1 cellular context compared by ENCODE assay signal in the genomic region with DNA sequence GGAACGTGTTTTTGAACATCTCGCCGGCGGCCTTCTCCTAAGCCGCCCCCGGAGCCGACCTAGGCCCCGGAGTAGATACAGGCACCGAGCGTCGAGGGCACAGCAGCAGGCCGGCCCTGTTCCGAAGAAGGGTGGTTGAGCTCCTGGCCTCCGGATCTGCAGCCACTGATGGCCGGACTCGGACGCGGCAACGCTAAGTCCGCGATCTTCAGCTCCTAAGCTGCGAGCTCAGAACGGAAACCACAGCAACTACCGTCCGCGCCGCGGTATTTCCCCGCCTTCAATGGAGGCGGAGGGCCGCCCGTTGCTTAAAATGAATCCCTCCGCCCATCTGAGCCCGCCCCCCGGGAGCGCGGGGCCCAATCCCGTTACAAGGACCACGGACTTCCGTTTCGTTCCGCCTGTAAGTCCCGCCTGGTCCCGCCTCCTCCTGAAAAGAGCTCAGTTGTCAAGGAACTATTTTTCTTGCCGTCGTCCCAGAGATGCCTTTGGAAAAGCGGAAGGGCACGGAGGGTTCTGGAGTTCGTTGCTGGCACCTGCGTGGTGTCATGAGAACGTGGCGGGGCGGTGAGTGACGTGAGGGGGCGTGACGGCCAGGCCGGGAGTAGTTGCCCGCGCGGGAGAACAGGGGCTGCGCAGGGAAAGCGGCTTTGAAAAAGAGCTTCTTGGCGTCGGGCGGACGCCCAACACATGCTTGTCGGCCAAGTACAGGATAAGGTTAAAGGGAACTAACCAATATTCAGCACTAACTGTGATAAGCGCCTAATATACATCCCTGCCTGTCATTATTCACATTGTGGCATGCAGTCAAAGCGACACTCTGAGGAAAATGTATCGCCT.
A peak's percentile ranks its signal among the peaks of the same experiment; 100 is the strongest.
TF ChIP-seq lines count a peak whose summit lies in the region.

A gene (minus strand): TSS at position 285 of the 840 bp plus-strand sequence. CDS start 266 bp downstream, at position 19.

TF ChIP-seq in K562, 482 proteins besides CTCF, POLR2A, EP300 and RAD21 (continued from another document and continues in another):
- TF ChIP-seq, protein P1, sequence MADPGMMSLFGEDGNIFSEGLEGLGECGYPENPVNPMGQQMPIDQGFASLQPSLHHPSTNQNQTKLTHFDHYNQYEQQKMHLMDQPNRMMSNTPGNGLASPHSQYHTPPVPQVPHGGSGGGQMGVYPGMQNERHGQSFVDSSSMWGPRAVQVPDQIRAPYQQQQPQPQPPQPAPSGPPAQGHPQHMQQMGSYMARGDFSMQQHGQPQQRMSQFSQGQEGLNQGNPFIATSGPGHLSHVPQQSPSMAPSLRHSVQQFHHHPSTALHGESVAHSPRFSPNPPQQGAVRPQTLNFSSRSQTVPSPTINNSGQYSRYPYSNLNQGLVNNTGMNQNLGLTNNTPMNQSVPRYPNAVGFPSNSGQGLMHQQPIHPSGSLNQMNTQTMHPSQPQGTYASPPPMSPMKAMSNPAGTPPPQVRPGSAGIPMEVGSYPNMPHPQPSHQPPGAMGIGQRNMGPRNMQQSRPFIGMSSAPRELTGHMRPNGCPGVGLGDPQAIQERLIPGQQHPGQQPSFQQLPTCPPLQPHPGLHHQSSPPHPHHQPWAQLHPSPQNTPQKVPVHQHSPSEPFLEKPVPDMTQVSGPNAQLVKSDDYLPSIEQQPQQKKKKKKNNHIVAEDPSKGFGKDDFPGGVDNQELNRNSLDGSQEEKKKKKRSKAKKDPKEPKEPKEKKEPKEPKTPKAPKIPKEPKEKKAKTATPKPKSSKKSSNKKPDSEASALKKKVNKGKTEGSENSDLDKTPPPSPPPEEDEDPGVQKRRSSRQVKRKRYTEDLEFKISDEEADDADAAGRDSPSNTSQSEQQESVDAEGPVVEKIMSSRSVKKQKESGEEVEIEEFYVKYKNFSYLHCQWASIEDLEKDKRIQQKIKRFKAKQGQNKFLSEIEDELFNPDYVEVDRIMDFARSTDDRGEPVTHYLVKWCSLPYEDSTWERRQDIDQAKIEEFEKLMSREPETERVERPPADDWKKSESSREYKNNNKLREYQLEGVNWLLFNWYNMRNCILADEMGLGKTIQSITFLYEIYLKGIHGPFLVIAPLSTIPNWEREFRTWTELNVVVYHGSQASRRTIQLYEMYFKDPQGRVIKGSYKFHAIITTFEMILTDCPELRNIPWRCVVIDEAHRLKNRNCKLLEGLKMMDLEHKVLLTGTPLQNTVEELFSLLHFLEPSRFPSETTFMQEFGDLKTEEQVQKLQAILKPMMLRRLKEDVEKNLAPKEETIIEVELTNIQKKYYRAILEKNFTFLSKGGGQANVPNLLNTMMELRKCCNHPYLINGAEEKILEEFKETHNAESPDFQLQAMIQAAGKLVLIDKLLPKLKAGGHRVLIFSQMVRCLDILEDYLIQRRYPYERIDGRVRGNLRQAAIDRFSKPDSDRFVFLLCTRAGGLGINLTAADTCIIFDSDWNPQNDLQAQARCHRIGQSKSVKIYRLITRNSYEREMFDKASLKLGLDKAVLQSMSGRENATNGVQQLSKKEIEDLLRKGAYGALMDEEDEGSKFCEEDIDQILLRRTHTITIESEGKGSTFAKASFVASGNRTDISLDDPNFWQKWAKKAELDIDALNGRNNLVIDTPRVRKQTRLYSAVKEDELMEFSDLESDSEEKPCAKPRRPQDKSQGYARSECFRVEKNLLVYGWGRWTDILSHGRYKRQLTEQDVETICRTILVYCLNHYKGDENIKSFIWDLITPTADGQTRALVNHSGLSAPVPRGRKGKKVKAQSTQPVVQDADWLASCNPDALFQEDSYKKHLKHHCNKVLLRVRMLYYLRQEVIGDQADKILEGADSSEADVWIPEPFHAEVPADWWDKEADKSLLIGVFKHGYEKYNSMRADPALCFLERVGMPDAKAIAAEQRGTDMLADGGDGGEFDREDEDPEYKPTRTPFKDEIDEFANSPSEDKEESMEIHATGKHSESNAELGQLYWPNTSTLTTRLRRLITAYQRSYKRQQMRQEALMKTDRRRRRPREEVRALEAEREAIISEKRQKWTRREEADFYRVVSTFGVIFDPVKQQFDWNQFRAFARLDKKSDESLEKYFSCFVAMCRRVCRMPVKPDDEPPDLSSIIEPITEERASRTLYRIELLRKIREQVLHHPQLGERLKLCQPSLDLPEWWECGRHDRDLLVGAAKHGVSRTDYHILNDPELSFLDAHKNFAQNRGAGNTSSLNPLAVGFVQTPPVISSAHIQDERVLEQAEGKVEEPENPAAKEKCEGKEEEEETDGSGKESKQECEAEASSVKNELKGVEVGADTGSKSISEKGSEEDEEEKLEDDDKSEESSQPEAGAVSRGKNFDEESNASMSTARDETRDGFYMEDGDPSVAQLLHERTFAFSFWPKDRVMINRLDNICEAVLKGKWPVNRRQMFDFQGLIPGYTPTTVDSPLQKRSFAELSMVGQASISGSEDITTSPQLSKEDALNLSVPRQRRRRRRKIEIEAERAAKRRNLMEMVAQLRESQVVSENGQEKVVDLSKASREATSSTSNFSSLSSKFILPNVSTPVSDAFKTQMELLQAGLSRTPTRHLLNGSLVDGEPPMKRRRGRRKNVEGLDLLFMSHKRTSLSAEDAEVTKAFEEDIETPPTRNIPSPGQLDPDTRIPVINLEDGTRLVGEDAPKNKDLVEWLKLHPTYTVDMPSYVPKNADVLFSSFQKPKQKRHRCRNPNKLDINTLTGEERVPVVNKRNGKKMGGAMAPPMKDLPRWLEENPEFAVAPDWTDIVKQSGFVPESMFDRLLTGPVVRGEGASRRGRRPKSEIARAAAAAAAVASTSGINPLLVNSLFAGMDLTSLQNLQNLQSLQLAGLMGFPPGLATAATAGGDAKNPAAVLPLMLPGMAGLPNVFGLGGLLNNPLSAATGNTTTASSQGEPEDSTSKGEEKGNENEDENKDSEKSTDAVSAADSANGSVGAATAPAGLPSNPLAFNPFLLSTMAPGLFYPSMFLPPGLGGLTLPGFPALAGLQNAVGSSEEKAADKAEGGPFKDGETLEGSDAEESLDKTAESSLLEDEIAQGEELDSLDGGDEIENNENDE (IDR thresholded peaks at IDR 0.05; ENCODE audit: low read depth, low read length) = no peak
- TF ChIP-seq SMAD3 (CRISPR knock-in tag; conservative IDR thresholded peaks at IDR 0.05) (peak; percentile 56; the same call in 1 of the 2 replicates), ZNF408 (CRISPR knock-in tag; IDR thresholded peaks at IDR 0.05; ENCODE audit: low read depth) (no peak), PTTG1 (tag; IDR thresholded peaks at IDR 0.05; ENCODE audit: low read depth) (no peak), SRSF1 (IDR thresholded peaks at IDR 0.05; ENCODE audit: low read depth, low read length) (no peak), PRMT5 (CRISPR knock-in tag; IDR thresholded peaks at IDR 0.05) (no peak), CTBP1 (IDR thresholded peaks at IDR 0.05; ENCODE audit: borderline replicate concordance) (peak; percentile 95), CCAR2 (IDR thresholded peaks at IDR 0.05; ENCODE audit: low read depth, low read length) (no peak; the same call in 1 of the 2 replicates), HDAC2 (IDR thresholded peaks at IDR 0.05) (peak; percentile 96), FOXK2 (conservative IDR thresholded peaks at IDR 0.05 in 1 of 2, IDR thresholded peaks at IDR 0.05 in 1 of 2; ENCODE audit: low read depth in 2 of 2) (peak; percentile 78 to 85), CBX1 (IDR thresholded peaks at IDR 0.05; ENCODE audit: low read depth) (peak; percentile 53; the same call in 1 of the 2 replicates), CHD2 (IDR thresholded peaks at IDR 0.05; ENCODE audit: low read depth, low read length) (peak; percentile 92), TCF3 (CRISPR knock-in tag; IDR thresholded peaks at IDR 0.05) (0 out of 2 replicates have a peak, but pooled peaks have one; percentile 5), ETV6 (IDR thresholded peaks at IDR 0.05; ENCODE audit: borderline replicate concordance in 1 of 2, low read depth in 2 of 2, low read length in 1 of 2) (no peak), ETV6 (CRISPR knock-in tag; IDR thresholded peaks at IDR 0.05; ENCODE audit: borderline replicate concordance) (no peak), CSDE1 (IDR thresholded peaks at IDR 0.05) (peak in 1 of 2 experiments; percentile 75; a peak in 2 of 4 replicates), CREM (IDR thresholded peaks at IDR 0.05; ENCODE audit: low read depth) (peak; percentile 97), SNIP1 (IDR thresholded peaks at IDR 0.05; ENCODE audit: low read depth) (no peak), NR1H2 (CRISPR knock-in tag; IDR thresholded peaks at IDR 0.05) (0 out of 2 replicates have a peak, but pooled peaks have one; percentile 73), ZNF232 (CRISPR knock-in tag; IDR thresholded peaks at IDR 0.05) (no peak), MXI1 (IDR thresholded peaks at IDR 0.05; ENCODE audit: low read depth, low read length) (peak; percentile 80), ZNF274 (IDR thresholded peaks at IDR 0.05; ENCODE audit: borderline replicate concordance, low read depth, low read length) (no peak), FOXA1 (IDR thresholded peaks at IDR 0.05; ENCODE audit: borderline replicate concordance) (no peak), ZNF695 (CRISPR knock-in tag; IDR thresholded peaks at IDR 0.05) (no peak), U2AF1 (optimal IDR thresholded peaks at IDR 0.05; ENCODE audit: low read depth, low read length) (no peak), HLTF (IDR thresholded peaks at IDR 0.05) (no peak), ZNF41 (CRISPR knock-in tag; conservative IDR thresholded peaks at IDR 0.05) (no peak), RB1 (IDR thresholded peaks at IDR 0.05; ENCODE audit: low read depth) (peak; percentile 85), SP2 (IDR thresholded peaks at IDR 0.05; ENCODE audit: extremely low read depth, low read depth, low read length, poor library complexity, severe bottlenecking) (peak; percentile 69), HDAC1 (IDR thresholded peaks at IDR 0.05) (peak; percentile 35 to 95; a peak in 2 of 4 replicates), ZNF12 (CRISPR knock-in tag; IDR thresholded peaks at IDR 0.05) (peak; percentile 37; the same call in 1 of the 2 replicates)
- TF ChIP-seq, protein P2, sequence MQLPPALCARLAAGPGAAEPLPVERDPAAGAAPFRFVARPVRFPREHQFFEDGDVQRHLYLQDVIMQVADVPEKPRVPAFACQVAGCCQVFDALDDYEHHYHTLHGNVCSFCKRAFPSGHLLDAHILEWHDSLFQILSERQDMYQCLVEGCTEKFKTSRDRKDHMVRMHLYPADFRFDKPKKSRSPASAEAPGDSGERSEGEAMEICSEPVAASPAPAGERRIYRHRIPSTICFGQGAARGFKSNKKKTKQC (CRISPR knock-in tag; IDR thresholded peaks at IDR 0.05) = peak; percentile 78; the same call in 1 of the 2 replicates
- TF ChIP-seq, protein P3, sequence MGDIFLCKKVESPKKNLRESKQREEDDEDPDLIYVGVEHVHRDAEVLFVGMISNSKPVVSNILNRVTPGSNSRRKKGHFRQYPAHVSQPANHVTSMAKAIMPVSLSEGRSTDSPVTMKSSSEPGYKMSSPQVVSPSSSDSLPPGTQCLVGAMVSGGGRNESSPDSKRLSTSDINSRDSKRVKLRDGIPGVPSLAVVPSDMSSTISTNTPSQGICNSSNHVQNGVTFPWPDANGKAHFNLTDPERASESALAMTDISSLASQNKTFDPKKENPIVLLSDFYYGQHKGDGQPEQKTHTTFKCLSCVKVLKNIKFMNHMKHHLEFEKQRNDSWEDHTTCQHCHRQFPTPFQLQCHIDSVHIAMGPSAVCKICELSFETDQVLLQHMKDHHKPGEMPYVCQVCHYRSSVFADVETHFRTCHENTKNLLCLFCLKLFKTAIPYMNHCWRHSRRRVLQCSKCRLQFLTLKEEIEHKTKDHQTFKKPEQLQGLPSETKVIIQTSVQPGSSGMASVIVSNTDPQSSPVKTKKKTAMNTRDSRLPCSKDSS (IDR thresholded peaks at IDR 0.05; ENCODE audit: low read depth, partially characterized antibody) = no peak
- TF ChIP-seq, protein P4, sequence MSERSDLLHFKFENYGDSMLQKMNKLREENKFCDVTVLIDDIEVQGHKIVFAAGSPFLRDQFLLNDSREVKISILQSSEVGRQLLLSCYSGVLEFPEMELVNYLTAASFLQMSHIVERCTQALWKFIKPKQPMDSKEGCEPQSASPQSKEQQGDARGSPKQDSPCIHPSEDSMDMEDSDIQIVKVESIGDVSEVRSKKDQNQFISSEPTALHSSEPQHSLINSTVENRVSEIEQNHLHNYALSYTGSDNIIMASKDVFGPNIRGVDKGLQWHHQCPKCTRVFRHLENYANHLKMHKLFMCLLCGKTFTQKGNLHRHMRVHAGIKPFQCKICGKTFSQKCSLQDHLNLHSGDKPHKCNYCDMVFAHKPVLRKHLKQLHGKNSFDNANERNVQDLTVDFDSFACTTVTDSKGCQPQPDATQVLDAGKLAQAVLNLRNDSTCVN (CRISPR knock-in tag; IDR thresholded peaks at IDR 0.05) = no peak
- TF ChIP-seq, protein P5, sequence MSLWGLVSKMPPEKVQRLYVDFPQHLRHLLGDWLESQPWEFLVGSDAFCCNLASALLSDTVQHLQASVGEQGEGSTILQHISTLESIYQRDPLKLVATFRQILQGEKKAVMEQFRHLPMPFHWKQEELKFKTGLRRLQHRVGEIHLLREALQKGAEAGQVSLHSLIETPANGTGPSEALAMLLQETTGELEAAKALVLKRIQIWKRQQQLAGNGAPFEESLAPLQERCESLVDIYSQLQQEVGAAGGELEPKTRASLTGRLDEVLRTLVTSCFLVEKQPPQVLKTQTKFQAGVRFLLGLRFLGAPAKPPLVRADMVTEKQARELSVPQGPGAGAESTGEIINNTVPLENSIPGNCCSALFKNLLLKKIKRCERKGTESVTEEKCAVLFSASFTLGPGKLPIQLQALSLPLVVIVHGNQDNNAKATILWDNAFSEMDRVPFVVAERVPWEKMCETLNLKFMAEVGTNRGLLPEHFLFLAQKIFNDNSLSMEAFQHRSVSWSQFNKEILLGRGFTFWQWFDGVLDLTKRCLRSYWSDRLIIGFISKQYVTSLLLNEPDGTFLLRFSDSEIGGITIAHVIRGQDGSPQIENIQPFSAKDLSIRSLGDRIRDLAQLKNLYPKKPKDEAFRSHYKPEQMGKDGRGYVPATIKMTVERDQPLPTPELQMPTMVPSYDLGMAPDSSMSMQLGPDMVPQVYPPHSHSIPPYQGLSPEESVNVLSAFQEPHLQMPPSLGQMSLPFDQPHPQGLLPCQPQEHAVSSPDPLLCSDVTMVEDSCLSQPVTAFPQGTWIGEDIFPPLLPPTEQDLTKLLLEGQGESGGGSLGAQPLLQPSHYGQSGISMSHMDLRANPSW (CRISPR knock-in tag; IDR thresholded peaks at IDR 0.05) = no peak
- TF ChIP-seq, protein P6, sequence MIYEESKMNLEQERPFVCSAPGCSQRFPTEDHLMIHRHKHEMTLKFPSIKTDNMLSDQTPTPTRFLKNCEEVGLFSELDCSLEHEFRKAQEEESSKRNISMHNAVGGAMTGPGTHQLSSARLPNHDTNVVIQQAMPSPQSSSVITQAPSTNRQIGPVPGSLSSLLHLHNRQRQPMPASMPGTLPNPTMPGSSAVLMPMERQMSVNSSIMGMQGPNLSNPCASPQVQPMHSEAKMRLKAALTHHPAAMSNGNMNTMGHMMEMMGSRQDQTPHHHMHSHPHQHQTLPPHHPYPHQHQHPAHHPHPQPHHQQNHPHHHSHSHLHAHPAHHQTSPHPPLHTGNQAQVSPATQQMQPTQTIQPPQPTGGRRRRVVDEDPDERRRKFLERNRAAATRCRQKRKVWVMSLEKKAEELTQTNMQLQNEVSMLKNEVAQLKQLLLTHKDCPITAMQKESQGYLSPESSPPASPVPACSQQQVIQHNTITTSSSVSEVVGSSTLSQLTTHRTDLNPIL (CRISPR knock-in tag; IDR thresholded peaks at IDR 0.05) = no peak
